Comparison of ENCODE assay signal across 8 cellular contexts in the genomic region with DNA sequence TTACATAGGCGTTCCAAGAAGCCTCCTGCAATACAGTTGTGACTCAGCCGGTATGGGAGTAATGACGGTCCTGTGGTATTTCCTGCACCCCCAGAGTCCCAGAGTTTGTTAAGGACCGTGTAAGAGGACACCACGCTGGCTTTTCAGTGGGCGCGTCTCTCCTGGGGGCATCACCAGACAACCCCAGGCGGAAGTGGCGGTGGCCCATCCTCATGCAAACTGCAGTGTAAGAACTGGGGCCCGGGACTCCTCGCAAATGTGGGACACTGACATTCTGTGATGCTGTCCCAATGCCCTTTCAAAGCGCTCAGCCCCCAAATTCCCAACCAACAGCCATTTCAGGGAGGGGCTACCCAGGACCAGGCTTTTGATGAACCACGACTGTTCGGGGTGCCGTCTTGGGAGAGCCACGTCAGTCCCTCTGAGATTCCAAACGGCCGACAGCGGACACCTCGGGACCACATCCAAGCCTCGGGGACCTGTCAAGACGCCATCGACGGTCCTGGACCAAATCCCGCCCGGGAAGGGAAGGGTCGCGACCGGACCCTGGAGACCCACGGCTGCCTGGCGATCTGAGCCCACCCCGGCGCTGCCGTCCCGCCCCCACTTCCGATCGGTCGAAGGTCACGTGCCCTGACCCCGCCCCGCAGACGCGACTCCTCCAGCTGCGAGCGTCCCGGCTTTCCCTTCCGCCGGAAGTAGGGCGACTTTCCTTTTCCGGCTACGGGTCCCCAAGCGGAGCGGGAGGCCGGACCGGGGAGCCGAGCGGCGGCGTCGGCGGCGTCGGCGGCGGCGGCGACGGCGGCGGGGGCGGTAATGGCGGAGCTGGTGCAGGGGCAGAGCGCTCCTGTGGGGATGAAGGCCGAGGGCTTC. TPM values are rescaled to one million over a fixed set of nuclear protein-coding genes. Genes with fewer than 3 reads are reported as not detected.
A peak's percentile ranks its signal among the peaks of the same experiment; 100 is the strongest.
DNase-seq lines count a peak whose midpoint lies in the region; ATAC-seq and TF ChIP-seq lines count a peak whose summit lies in the region.

A gene with protein sequence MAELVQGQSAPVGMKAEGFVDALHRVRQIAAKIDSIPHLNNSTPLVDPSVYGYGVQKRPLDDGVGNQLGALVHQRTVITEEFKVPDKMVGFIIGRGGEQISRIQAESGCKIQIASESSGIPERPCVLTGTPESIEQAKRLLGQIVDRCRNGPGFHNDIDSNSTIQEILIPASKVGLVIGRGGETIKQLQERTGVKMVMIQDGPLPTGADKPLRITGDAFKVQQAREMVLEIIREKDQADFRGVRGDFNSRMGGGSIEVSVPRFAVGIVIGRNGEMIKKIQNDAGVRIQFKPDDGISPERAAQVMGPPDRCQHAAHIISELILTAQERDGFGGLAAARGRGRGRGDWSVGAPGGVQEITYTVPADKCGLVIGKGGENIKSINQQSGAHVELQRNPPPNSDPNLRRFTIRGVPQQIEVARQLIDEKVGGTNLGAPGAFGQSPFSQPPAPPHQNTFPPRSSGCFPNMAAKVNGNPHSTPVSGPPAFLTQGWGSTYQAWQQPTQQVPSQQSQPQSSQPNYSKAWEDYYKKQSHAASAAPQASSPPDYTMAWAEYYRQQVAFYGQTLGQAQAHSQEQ (plus strand): TSS at position 713 of the 873 bp plus-strand sequence. CDS start 104 bp downstream, at position 817.

- no peak for TF ChIP-seq CTCF in kidney epithelial cell (IDR thresholded peaks at IDR 0.05; ENCODE audit: insufficient read depth, low read length, poor library complexity, severe bottlenecking)

- H3K36me3 ChIP-seq in kidney epithelial cell (ENCODE audit: control insufficient read depth, insufficient read depth, low read length) = no peaks in the 10 kb centered on the region

- ATAC-seq in GM19025 (IDR thresholded peaks at IDR 0.05; ENCODE audit: low read depth, unreplicated experiment) (peak; percentile 89), HG03354 (IDR thresholded peaks at IDR 0.05; ENCODE audit: poor library complexity, severe bottlenecking, unreplicated experiment) (peak; percentile 85)

- peak within 1 kb of the TSS; percentile 94 for H3K4me3 ChIP-seq in kidney epithelial cell (ENCODE audit: low read depth, low read length)

- DNase-seq in AG08396 (ENCODE audit: low spot score) (peak; percentile 98), NCI-H446 treated with DMSO at 0.1 percent for 48 hours (lab: John Stamatoyannopoulos, UW) (peak; percentile 44), cerebellar cortex (ENCODE audit: low spot score) (peak; percentile 87), kidney epithelial cell (ENCODE audit: low read depth) (peak; percentile 64)
- peak; percentile 91 for DNase-seq in activated CD4-positive, CD25-positive, alpha-beta regulatory T cell treated with anti-CD3 and anti-CD28 coated beads, Interleukin-2, amount 50 U/mL, for 72 hours
- peak; percentile 97 for DNase-seq in stimulated activated CD4-positive, alpha-beta T cell treated with anti-CD3 and anti-CD28 coated beads, Interleukin-15, amount 100 ng/mL, for 24 hours

- no peaks in the 10 kb centered on the region for H3K27me3 ChIP-seq in kidney epithelial cell (ENCODE audit: control insufficient read depth, insufficient read depth, low read length)

RNA-seq across cellular contexts. Expression of the gene that starts here (rescaled TPM):
- 40.5 and 49.5 TPM in 2 replicates for total RNA-seq in kidney epithelial cell

Comparison
In these comparisons a context has a peak if more than half of its experiments do, and no peak if none do; other contexts are left out.
1. Peak in every context shown above with its lines: DNase-seq, ATAC-seq and H3K4me3 ChIP-seq.
2. DNase-seq: peak in every context shown above with its lines; median percentile 98 in AG08396; 97 in stimulated activated CD4-positive, alpha-beta T cell treated with anti-CD3 and anti-CD28 coated beads, Interleukin-15, amount 100 ng/mL, for 24 hours; 91 in activated CD4-positive, CD25-positive, alpha-beta regulatory T cell treated with anti-CD3 and anti-CD28 coated beads, Interleukin-2, amount 50 U/mL, for 72 hours; 87 in cerebellar cortex; 64 in kidney epithelial cell; 44 in NCI-H446 treated with DMSO at 0.1 percent for 48 hours.